In genomic region chr19:50759886-50760285, GRCh38 we compare ENCODE assay signal across 1 cellular context.
TF ChIP-seq lines count a peak whose summit lies in the region.

No MANE protein-coding gene starts in this region.

TF ChIP-seq in HepG2, 621 proteins besides CTCF, POLR2A, EP300 and RAD21:
- TF ChIP-seq DMAP1 (CRISPR knock-in tag; IDR thresholded peaks at IDR 0.05) (no peak), THAP8 (CRISPR knock-in tag; IDR thresholded peaks at IDR 0.05; ENCODE audit: borderline replicate concordance) (no peak), SCMH1 (CRISPR knock-in tag; IDR thresholded peaks at IDR 0.05; ENCODE audit: borderline replicate concordance) (no peak), ZFP36 (IDR thresholded peaks at IDR 0.05; ENCODE audit: borderline replicate concordance, low read depth, low read length, partially characterized antibody) (no peak), THAP11 (CRISPR knock-in tag; IDR thresholded peaks at IDR 0.05) (peak; percentile 91), ZC3H13 (CRISPR knock-in tag; IDR thresholded peaks at IDR 0.05) (no peak), PHF20 (CRISPR knock-in tag; IDR thresholded peaks at IDR 0.05) (no peak), CEBPB (IDR thresholded peaks at IDR 0.05; ENCODE audit: borderline replicate concordance, low read depth, low read length) (peak; percentile 81), HCFC1 (IDR thresholded peaks at IDR 0.05; ENCODE audit: low read depth, low read length) (0 out of 2 replicates have a peak, but pooled peaks have one; percentile 21), CEBPG (CRISPR knock-in tag; IDR thresholded peaks at IDR 0.05) (0 out of 2 replicates have a peak, but pooled peaks have one; percentile 25), NFYB (CRISPR knock-in tag; IDR thresholded peaks at IDR 0.05) (peak; percentile 85), USF2 (IDR thresholded peaks at IDR 0.05; ENCODE audit: low read depth, low read length) (0 out of 2 replicates have a peak, but pooled peaks have one; percentile 41), USF2 (CRISPR knock-in tag; IDR thresholded peaks at IDR 0.05; ENCODE audit: borderline replicate concordance) (peak; percentile 51; the same call in 1 of the 2 replicates), XRCC5 (optimal IDR thresholded peaks at IDR 0.05; ENCODE audit: low read length) (no peak), ZBTB49 (CRISPR knock-in tag; IDR thresholded peaks at IDR 0.05; ENCODE audit: borderline replicate concordance) (no peak), ZNF143 (CRISPR knock-in tag; IDR thresholded peaks at IDR 0.05) (peak; percentile 79), NFYC (CRISPR knock-in tag; IDR thresholded peaks at IDR 0.05) (peak; percentile 76), MLX (CRISPR knock-in tag; IDR thresholded peaks at IDR 0.05) (no peak)
